In the genomic region with DNA sequence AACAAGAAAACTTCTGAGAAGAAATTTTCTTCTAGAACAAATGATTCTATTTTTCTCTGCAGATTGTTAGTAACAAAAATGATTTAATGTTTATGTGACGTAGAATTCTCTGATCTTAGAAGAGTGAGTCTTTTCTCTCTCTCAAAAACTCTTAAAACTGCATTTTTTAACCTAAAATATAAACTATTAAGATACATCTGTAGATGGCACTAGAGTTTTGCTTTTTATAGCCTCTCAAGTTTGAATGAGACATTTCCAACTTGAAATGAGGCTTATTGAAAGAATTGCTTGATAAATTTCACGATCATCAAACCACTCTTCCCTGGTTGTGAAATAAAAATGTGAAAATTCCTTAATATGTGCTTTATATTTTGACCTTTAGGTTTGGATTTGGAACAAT, we compare ENCODE assay signal across 1 cellular context.
TF ChIP-seq lines count a peak whose summit lies in the region.

No MANE protein-coding gene starts in this region.

TF ChIP-seq in HCT116, 20 proteins besides CTCF, POLR2A, EP300 and RAD21 (continued from another document):
- TF ChIP-seq POLR2AphosphoS5 (IDR thresholded peaks at IDR 0.05; ENCODE audit: low read depth, low read length), result no peak
- no peak for TF ChIP-seq EGR1 (IDR thresholded peaks at IDR 0.05; ENCODE audit: low read depth)
- no peak for TF ChIP-seq ELF1 (IDR thresholded peaks at IDR 0.05; ENCODE audit: borderline replicate concordance, low read depth)
- TF ChIP-seq, protein P1, sequence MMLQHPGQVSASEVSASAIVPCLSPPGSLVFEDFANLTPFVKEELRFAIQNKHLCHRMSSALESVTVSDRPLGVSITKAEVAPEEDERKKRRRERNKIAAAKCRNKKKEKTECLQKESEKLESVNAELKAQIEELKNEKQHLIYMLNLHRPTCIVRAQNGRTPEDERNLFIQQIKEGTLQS (IDR thresholded peaks at IDR 0.05), result no peak
- TF ChIP-seq CBX3 (IDR thresholded peaks at IDR 0.05; ENCODE audit: low read depth), result no peak
